3 cellular contexts compared by ENCODE assay signal in the genomic region with DNA sequence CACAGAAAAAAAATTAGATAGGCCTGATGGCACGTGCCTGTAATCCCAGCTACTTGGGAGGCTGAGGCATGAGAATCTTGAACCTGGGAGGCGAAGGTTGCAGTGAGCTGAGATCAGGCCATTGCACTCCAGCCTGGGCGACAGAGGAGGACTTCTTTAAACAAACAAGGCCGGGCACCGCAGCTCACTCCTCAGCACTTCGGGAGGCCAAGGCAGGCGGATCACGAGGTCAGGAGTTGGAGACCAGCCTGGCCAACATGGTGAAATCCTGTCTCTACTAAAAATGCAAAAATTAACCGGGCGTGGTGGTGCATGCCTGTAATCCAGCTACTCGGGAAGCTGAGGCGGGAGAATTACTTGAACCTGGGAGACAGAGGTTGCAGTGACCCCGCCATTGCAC. TPM values are rescaled to one million over a fixed set of nuclear protein-coding genes. Genes with fewer than 3 reads are reported as not detected.
"Had no signal": no experiment of that assay in that cellular context is flagged by ENCODE, and none has a peak within 500 bp of the region (broad histone marks: within the 10 kb centered on the region; RNA-seq: fewer than 3 reads in every experiment).

No MANE protein-coding gene starts in this region.

RNA-seq across cellular contexts. Expression of a gene that starts 43.9 kb away (rescaled TPM):
- total RNA-seq: M059J, Right ventricle myocardium inferior, SK-MEL-5 had no signal
